Comparison of ENCODE assay signal across 1 cellular context in the genomic region with DNA sequence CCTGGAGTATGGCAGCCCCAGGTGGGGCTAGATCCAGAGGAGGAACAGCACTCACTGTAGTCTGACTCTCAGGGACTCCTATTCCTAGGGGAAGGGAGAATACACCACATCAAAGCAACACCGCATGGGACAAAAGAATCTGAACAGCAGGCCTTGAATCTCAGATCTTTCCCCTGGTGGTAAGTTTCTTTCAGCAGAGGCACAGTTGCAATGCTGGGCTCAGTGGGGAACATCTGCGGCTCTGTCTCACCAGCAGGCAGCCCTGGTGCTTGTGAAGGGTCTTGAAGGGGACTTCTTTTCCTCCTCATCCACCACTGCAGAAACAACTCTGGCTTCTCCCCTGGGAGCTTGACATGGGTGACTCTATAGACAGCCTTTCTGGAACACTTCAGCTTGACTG.
TF ChIP-seq lines count a peak whose summit lies in the region.

No MANE protein-coding gene starts in this region.

TF ChIP-seq in GM23338, 12 proteins besides CTCF, POLR2A, EP300 and RAD21 (continued from another document):
- TF ChIP-seq, protein P1, sequence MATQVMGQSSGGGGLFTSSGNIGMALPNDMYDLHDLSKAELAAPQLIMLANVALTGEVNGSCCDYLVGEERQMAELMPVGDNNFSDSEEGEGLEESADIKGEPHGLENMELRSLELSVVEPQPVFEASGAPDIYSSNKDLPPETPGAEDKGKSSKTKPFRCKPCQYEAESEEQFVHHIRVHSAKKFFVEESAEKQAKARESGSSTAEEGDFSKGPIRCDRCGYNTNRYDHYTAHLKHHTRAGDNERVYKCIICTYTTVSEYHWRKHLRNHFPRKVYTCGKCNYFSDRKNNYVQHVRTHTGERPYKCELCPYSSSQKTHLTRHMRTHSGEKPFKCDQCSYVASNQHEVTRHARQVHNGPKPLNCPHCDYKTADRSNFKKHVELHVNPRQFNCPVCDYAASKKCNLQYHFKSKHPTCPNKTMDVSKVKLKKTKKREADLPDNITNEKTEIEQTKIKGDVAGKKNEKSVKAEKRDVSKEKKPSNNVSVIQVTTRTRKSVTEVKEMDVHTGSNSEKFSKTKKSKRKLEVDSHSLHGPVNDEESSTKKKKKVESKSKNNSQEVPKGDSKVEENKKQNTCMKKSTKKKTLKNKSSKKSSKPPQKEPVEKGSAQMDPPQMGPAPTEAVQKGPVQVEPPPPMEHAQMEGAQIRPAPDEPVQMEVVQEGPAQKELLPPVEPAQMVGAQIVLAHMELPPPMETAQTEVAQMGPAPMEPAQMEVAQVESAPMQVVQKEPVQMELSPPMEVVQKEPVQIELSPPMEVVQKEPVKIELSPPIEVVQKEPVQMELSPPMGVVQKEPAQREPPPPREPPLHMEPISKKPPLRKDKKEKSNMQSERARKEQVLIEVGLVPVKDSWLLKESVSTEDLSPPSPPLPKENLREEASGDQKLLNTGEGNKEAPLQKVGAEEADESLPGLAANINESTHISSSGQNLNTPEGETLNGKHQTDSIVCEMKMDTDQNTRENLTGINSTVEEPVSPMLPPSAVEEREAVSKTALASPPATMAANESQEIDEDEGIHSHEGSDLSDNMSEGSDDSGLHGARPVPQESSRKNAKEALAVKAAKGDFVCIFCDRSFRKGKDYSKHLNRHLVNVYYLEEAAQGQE (IDR thresholded peaks at IDR 0.05; ENCODE audit: unreplicated experiment), result no peak
- TF ChIP-seq NANOG (IDR thresholded peaks at IDR 0.05; ENCODE audit: borderline replicate concordance), result no peak
- TF ChIP-seq ZNF331 (CRISPR knock-in tag; IDR thresholded peaks at IDR 0.05; ENCODE audit: low read depth), result no peak
- TF ChIP-seq ETS1 (IDR thresholded peaks at IDR 0.05), result no peak
